8 cellular contexts compared by ENCODE assay signal in genomic region chr12:107685360-107686248, GRCh38. TPM values are rescaled to one million over a fixed set of nuclear protein-coding genes. Genes with fewer than 3 reads are reported as not detected.
A peak's percentile ranks its signal among the peaks of the same experiment; 100 is the strongest.
DNase-seq lines count a peak whose midpoint lies in the region; ATAC-seq and TF ChIP-seq lines count a peak whose summit lies in the region.

Gene PWP1 (plus strand): TSS chr12:107685799. CDS start chr12:107685900, 101 bp downstream.

- DNase-seq in Caco-2 (peak; percentile 95 to 96), HUDEP-2 (lab: John Stamatoyannopoulos, UW; ENCODE audit: unreplicated experiment in 76 of 76) (peak; percentile 23 to 95 (median 88)), NOMO-1 treated with dmso at 0.1 percent for 144 hours (lab: John Stamatoyannopoulos, UW; ENCODE audit: unreplicated experiment) (peak; percentile 90), mesenchymal stem cell (peak; percentile 96)
- DNase-seq in activated CD8-positive, alpha-beta memory T cell treated with anti-CD3 and anti-CD28 coated beads for 48 hours (ENCODE audit: low read depth in 2 of 3, low spot score in 2 of 3): peak; percentile 85 to 92 (median 90)
- peak; percentile 89 for DNase-seq in stimulated activated CD8-positive, alpha-beta memory T cell treated with anti-CD3 and anti-CD28 coated beads, Interleukin-12 subunit alpha, Interleukin-12 subunit beta, amount 100 ng/mL, for 24 hours (ENCODE audit: extremely low read depth)

- H3K27me3 ChIP-seq in Caco-2 (replicated peaks; ENCODE audit: control insufficient read depth, insufficient read depth, low read length) (no peaks in the 10 kb centered on the region), endocrine pancreas (ENCODE audit: control insufficient read depth, insufficient read depth, low read length) (no peaks in the 10 kb centered on the region), mesenchymal stem cell (ENCODE audit: control insufficient read depth in 1 of 2, insufficient read depth in 1 of 2, low read length in 2 of 2) (peaks cover 0 to 3% of the 10 kb centered on the region in 2 experiments)

- H3K4me1 Mint-ChIP-seq in Caco-2 (ENCODE audit: low read depth, unreplicated experiment): no peaks in the 10 kb centered on the region

- ATAC-seq in GM21381 (IDR thresholded peaks at IDR 0.05; ENCODE audit: unreplicated experiment): peak; percentile 91

- H2AFZ ChIP-seq in mesenchymal stem cell (ENCODE audit: low read depth, low read length): peak within 1 kb of the TSS; percentile 99

- H3K9ac ChIP-seq in endocrine pancreas (ENCODE audit: control insufficient read depth, insufficient read depth, low read length): peak within 1 kb of the TSS; percentile 74
- peak within 1 kb of the TSS; percentile 99 for H3K9ac ChIP-seq in mesenchymal stem cell (ENCODE audit: low read length)

- no peak for TF ChIP-seq CTCF in Caco-2 (IDR thresholded peaks at IDR 0.05; ENCODE audit: insufficient read depth in 1 of 2, low read depth in 1 of 2, low read length in 1 of 2, severe bottlenecking in 1 of 2, unreplicated experiment in 1 of 2)

- no peaks in the 10 kb centered on the region for H3K27me3 Mint-ChIP-seq in Caco-2 (ENCODE audit: insufficient read depth, unreplicated experiment)

- H3K36me3 ChIP-seq in Caco-2 (ENCODE audit: control insufficient read depth, insufficient read depth, low read length) (no peaks in the 10 kb centered on the region), endocrine pancreas (ENCODE audit: control insufficient read depth, insufficient read depth, low read length) (no peaks in the 10 kb centered on the region), mesenchymal stem cell (ENCODE audit: control insufficient read depth in 1 of 2, insufficient read depth in 2 of 2, low read depth in 1 of 2, low read length in 2 of 2) (peaks cover 14 to 24% of the 10 kb centered on the region in 2 experiments)

- peak within 1 kb of the TSS in 1 of 2 experiments; percentile 99 for H3K14ac ChIP-seq in mesenchymal stem cell (ENCODE audit: low read length in 2 of 2)

- H3K4me3 Mint-ChIP-seq in Caco-2 (ENCODE audit: unreplicated experiment): peak within 1 kb of the TSS; percentile 76

- H3K36me3 Mint-ChIP-seq in Caco-2 (ENCODE audit: insufficient read depth, unreplicated experiment): peaks cover 34% of the 10 kb centered on the region

- H3K9me3 Mint-ChIP-seq in Caco-2 (ENCODE audit: unreplicated experiment): no peaks in the 10 kb centered on the region

- H2BK120ac ChIP-seq in mesenchymal stem cell (ENCODE audit: low read depth, low read length): no peak within 1 kb of the TSS

- H3K4me3 ChIP-seq in Caco-2 (ENCODE audit: low read depth, low read length): peak within 1 kb of the TSS; percentile 62
- H3K4me3 ChIP-seq in endocrine pancreas (ENCODE audit: control insufficient read depth, insufficient read depth, low read length): peak within 1 kb of the TSS; percentile 85
- H3K4me3 ChIP-seq in mesenchymal stem cell (ENCODE audit: insufficient read depth in 1 of 2, low read depth in 1 of 2, low read length in 2 of 2): peak within 1 kb of the TSS; percentile 99 to 100

- no peak within 1 kb of the TSS for H2BK15ac ChIP-seq in mesenchymal stem cell (ENCODE audit: low read depth, poor library complexity, severe bottlenecking)

- H4K8ac ChIP-seq in mesenchymal stem cell (ENCODE audit: low read length): peak within 1 kb of the TSS; percentile 83

- BruUV-seq in Caco-2 (replicated peaks; lab: Mats Ljungman, UMichigan): TSS peak; percentile 60

- peaks cover 9% of the 10 kb centered on the region for H3K79me1 ChIP-seq in mesenchymal stem cell (replicated peaks; ENCODE audit: low read length, poor library complexity, severe bottlenecking)

- peak within 1 kb of the TSS; percentile 97 for H3K27ac Mint-ChIP-seq in Caco-2 (ENCODE audit: unreplicated experiment)

- H3K9me3 ChIP-seq in Caco-2 (no peaks in the 10 kb centered on the region), endocrine pancreas (ENCODE audit: control insufficient read depth, low read length) (no peaks in the 10 kb centered on the region), mesenchymal stem cell (ENCODE audit: control insufficient read depth, low read length) (no peaks in the 10 kb centered on the region)

- peak within 1 kb of the TSS; percentile 86 for H3K27ac ChIP-seq in mesenchymal stem cell (ENCODE audit: low read length, poor library complexity, severe bottlenecking)

- no peak within 1 kb of the TSS for H2BK5ac ChIP-seq in mesenchymal stem cell (ENCODE audit: low read depth, low read length, poor library complexity, severe bottlenecking)

- POLR2A ChIA-PET in Caco-2 (lab: Charles Lee): no interaction called here

- intact Hi-C loops in Caco-2 (cut with micrococcal nuclease; ENCODE audit: unreplicated experiment): no loop called here

- H2BK12ac ChIP-seq in mesenchymal stem cell (ENCODE audit: low read length in 2 of 2): peak within 1 kb of the TSS in 1 of 2 experiments; percentile 17

- peak within 1 kb of the TSS; percentile 86 to 94 for H3K4ac ChIP-seq in mesenchymal stem cell (ENCODE audit: low read depth in 1 of 2, low read length in 2 of 2)

- H3K4me1 ChIP-seq in Caco-2: peaks cover 7% of the 10 kb centered on the region
- H3K4me1 ChIP-seq in endocrine pancreas (ENCODE audit: control insufficient read depth, insufficient read depth, low read length): peaks cover 6% of the 10 kb centered on the region
- peaks cover 7% of the 10 kb centered on the region for H3K4me1 ChIP-seq in mesenchymal stem cell (ENCODE audit: control insufficient read depth, insufficient read depth, low read depth, low read length)

- H3K18ac ChIP-seq in mesenchymal stem cell (ENCODE audit: low read depth in 1 of 2, low read length in 2 of 2): peak within 1 kb of the TSS; percentile 67 to 99

- H2AK5ac ChIP-seq in mesenchymal stem cell (ENCODE audit: low read length, severe bottlenecking): peak within 1 kb of the TSS; percentile 33

- CTCF ChIA-PET in Caco-2 (lab: Charles Lee): interaction anchor here (0.6 kb wide), 1 partner anchor 14 kb away, joined by 7 read pairs; no protein-coding TSS in a partner anchor

- H3K4me2 ChIP-seq in mesenchymal stem cell (ENCODE audit: low read length, poor library complexity, severe bottlenecking): peak within 1 kb of the TSS; percentile 61

- WGBS in mesenchymal stem cell: under 1% methylated on average over 41 of the region's 51 CpGs

- peak within 1 kb of the TSS in 1 of 2 experiments; percentile 92 for H3K23ac ChIP-seq in mesenchymal stem cell (ENCODE audit: low read length in 2 of 2)

- H4K91ac ChIP-seq in mesenchymal stem cell (ENCODE audit: low read length): peak within 1 kb of the TSS; percentile 97

RNA-seq across cellular contexts. Expression of gene PWP1, which starts in this region (rescaled TPM):
- total RNA-seq in Caco-2 (2022): 42.9 and 44.6 TPM in 2 replicates
- 92.9 TPM for polyA plus RNA-seq in mesenchymal stem cell (2013, experiment 1 of 2)
- polyA plus RNA-seq in mesenchymal stem cell (2013, experiment 2 of 2): 89.3 TPM

Comparison
In these comparisons a context has a peak if more than half of its experiments do, and no peak if none do; other contexts are left out.
1. Peak in every context shown above with its lines: DNase-seq, ATAC-seq, H3K4me3 ChIP-seq and H3K27ac ChIP-seq.